Comparison of ENCODE assay signal across 24 cellular contexts in genomic region chr10:104819731-104820130, GRCh38.
"Had no signal": no experiment of that assay in that cellular context is flagged by ENCODE, and none has a peak within 500 bp of the region (broad histone marks: within the 10 kb centered on the region; RNA-seq: fewer than 3 reads in every experiment).

No MANE protein-coding gene starts in this region.

- H3K4me1 ChIP-seq: parathyroid adenoma, psoas muscle, suprapubic skin, thyroid gland, upper lobe of left lung, uterus had no signal

- H3K36me3 ChIP-seq: suprapubic skin, thyroid gland, upper lobe of left lung, uterus had no signal

- FAIRE-seq: colon, endothelial cell of umbilical vein, kidney had no signal

- H2AFZ ChIP-seq: hepatocyte, parathyroid adenoma had no signal

- ATAC-seq: left colon, left ventricle myocardium superior, psoas muscle, sciatic nerve had no signal

- H3K27ac ChIP-seq: hepatocyte, parathyroid adenoma, psoas muscle, skin epidermis, suprapubic skin, thyroid gland, upper lobe of left lung, uterus had no signal

- H3K9ac ChIP-seq: parathyroid adenoma had no signal

- DNase-seq: effector CD4-positive, alpha-beta T cell; endodermal cell; erythroblast; foreskin melanocyte; kidney; left colon; left ventricle myocardium superior; mesenchymal stem cell; midbrain; naive B cell; occipital lobe; psoas muscle; stimulated activated naive CD4-positive, alpha-beta T cell treated with Interleukin-2 at 50 U/mL for 16 hours; thyroid gland; upper lobe of left lung; uterus had no signal

- H3K27me3 ChIP-seq: hepatocyte, suprapubic skin, thyroid gland, upper lobe of left lung, uterus had no signal

- H3K79me2 ChIP-seq: hepatocyte, parathyroid adenoma had no signal

- H3K9me3 ChIP-seq: psoas muscle, suprapubic skin, thyroid gland, upper lobe of left lung, uterus had no signal

- H3K4me2 ChIP-seq: hepatocyte had no signal

- H3K4me3 ChIP-seq: hepatocyte, lung, psoas muscle, skin epidermis, suprapubic skin, thyroid gland, upper lobe of left lung, uterus had no signal
